In the genomic region with DNA sequence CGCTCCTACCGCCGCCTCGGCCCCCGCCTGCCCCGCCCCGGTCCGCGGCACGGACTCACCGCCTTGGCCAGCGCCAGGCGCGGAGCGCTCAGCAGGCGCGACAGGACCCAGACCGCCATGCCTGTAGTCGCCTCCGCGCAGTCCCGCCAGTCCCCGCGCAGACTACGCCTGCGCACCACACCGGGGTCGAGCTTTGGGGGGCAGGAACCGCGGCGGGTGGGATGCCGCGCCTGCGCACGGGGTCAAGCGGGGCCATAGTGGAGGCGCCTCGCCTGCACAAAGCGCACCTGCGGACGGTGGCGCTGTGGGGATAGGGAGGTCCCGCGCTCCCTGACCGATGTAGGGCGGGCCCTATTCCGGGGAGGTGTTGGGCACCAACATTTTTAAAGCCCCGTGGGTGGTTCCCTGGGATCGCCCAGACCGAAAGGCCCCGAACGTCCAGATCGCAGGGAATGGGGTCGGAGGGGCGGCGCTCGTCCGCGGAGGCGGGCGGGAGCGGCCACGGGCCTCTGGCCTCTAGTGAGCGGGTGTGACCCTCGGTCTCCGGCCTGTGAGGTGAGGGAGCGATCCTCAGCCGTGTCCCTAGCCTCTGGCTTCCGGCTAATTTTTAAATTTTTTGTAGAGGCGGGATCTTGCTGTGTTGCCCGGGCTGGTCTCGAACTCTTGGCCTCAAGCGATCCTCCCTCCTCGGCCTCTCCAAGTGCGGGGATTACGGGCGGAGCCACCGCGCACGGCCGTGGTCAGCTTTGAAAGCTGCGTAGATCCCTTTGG, we compare ENCODE assay signal across 1 cellular context.
A peak's percentile ranks its signal among the peaks of the same experiment; 100 is the strongest.
TF ChIP-seq lines count a peak whose summit lies in the region.

No MANE protein-coding gene starts in this region.

TF ChIP-seq in WTC11, 78 proteins besides CTCF, POLR2A, EP300 and RAD21 (continued from another document and continues in another):
- TF ChIP-seq, protein P1, sequence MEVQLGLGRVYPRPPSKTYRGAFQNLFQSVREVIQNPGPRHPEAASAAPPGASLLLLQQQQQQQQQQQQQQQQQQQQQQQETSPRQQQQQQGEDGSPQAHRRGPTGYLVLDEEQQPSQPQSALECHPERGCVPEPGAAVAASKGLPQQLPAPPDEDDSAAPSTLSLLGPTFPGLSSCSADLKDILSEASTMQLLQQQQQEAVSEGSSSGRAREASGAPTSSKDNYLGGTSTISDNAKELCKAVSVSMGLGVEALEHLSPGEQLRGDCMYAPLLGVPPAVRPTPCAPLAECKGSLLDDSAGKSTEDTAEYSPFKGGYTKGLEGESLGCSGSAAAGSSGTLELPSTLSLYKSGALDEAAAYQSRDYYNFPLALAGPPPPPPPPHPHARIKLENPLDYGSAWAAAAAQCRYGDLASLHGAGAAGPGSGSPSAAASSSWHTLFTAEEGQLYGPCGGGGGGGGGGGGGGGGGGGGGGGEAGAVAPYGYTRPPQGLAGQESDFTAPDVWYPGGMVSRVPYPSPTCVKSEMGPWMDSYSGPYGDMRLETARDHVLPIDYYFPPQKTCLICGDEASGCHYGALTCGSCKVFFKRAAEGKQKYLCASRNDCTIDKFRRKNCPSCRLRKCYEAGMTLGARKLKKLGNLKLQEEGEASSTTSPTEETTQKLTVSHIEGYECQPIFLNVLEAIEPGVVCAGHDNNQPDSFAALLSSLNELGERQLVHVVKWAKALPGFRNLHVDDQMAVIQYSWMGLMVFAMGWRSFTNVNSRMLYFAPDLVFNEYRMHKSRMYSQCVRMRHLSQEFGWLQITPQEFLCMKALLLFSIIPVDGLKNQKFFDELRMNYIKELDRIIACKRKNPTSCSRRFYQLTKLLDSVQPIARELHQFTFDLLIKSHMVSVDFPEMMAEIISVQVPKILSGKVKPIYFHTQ (CRISPR knock-in tag; IDR thresholded peaks at IDR 0.05) = no peak
- TF ChIP-seq ZBTB43 (CRISPR knock-in tag; IDR thresholded peaks at IDR 0.05) = no peak; the same call in 1 of the 2 replicates
- no peak for TF ChIP-seq ZNF423 (CRISPR knock-in tag; IDR thresholded peaks at IDR 0.05)
- no peak for TF ChIP-seq ARID4B (CRISPR knock-in tag; IDR thresholded peaks at IDR 0.05; ENCODE audit: borderline replicate concordance)
- TF ChIP-seq IRF1 (CRISPR knock-in tag; IDR thresholded peaks at IDR 0.05) = no peak
- TF ChIP-seq, protein P2, sequence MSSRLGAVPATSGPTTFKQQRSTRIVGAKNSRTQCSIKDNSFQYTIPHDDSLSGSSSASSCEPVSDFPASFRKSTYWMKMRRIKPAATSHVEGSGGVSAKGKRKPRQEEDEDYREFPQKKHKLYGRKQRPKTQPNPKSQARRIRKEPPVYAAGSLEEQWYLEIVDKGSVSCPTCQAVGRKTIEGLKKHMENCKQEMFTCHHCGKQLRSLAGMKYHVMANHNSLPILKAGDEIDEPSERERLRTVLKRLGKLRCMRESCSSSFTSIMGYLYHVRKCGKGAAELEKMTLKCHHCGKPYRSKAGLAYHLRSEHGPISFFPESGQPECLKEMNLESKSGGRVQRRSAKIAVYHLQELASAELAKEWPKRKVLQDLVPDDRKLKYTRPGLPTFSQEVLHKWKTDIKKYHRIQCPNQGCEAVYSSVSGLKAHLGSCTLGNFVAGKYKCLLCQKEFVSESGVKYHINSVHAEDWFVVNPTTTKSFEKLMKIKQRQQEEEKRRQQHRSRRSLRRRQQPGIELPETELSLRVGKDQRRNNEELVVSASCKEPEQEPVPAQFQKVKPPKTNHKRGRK (CRISPR knock-in tag; IDR thresholded peaks at IDR 0.05; ENCODE audit: borderline replicate concordance) = no peak
- peak; percentile 19; the same call in 1 of the 2 replicates for TF ChIP-seq FOXP1 (CRISPR knock-in tag; IDR thresholded peaks at IDR 0.05; ENCODE audit: borderline replicate concordance)
- no peak for TF ChIP-seq ZNF671 (CRISPR knock-in tag; IDR thresholded peaks at IDR 0.05)
- TF ChIP-seq MLX (CRISPR knock-in tag; IDR thresholded peaks at IDR 0.05) = no peak
- TF ChIP-seq, protein P3, sequence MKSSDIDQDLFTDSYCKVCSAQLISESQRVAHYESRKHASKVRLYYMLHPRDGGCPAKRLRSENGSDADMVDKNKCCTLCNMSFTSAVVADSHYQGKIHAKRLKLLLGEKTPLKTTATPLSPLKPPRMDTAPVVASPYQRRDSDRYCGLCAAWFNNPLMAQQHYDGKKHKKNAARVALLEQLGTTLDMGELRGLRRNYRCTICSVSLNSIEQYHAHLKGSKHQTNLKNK (CRISPR knock-in tag; IDR thresholded peaks at IDR 0.05) = no peak
- TF ChIP-seq ETV6 (CRISPR knock-in tag; IDR thresholded peaks at IDR 0.05) = no peak
- no peak for TF ChIP-seq GRHL2 (CRISPR knock-in tag; IDR thresholded peaks at IDR 0.05; ENCODE audit: insufficient replicate concordance, severe bottlenecking)
- TF ChIP-seq STAT6 (CRISPR knock-in tag; conservative IDR thresholded peaks at IDR 0.05; ENCODE audit: low read depth) = 0 out of 2 replicates have a peak, but pooled peaks have one; percentile 64
- TF ChIP-seq AFF4 (CRISPR knock-in tag; IDR thresholded peaks at IDR 0.05; ENCODE audit: borderline replicate concordance) = no peak
- TF ChIP-seq ZNF396 (CRISPR knock-in tag; IDR thresholded peaks at IDR 0.05; ENCODE audit: borderline replicate concordance) = no peak
- peak; percentile 1; the same call in 1 of the 2 replicates for TF ChIP-seq RELA (CRISPR knock-in tag; IDR thresholded peaks at IDR 0.05; ENCODE audit: borderline replicate concordance)
- no peak for TF ChIP-seq TEAD4 (CRISPR knock-in tag; IDR thresholded peaks at IDR 0.05)
- TF ChIP-seq NR3C1 (CRISPR knock-in tag; conservative IDR thresholded peaks at IDR 0.05; ENCODE audit: low read depth) = no peak
- no peak for TF ChIP-seq EMX1 (CRISPR knock-in tag; IDR thresholded peaks at IDR 0.05)
- no peak for TF ChIP-seq NFE2L1 (CRISPR knock-in tag; IDR thresholded peaks at IDR 0.05)
- TF ChIP-seq, protein P4, sequence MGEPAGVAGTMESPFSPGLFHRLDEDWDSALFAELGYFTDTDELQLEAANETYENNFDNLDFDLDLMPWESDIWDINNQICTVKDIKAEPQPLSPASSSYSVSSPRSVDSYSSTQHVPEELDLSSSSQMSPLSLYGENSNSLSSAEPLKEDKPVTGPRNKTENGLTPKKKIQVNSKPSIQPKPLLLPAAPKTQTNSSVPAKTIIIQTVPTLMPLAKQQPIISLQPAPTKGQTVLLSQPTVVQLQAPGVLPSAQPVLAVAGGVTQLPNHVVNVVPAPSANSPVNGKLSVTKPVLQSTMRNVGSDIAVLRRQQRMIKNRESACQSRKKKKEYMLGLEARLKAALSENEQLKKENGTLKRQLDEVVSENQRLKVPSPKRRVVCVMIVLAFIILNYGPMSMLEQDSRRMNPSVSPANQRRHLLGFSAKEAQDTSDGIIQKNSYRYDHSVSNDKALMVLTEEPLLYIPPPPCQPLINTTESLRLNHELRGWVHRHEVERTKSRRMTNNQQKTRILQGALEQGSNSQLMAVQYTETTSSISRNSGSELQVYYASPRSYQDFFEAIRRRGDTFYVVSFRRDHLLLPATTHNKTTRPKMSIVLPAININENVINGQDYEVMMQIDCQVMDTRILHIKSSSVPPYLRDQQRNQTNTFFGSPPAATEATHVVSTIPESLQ (CRISPR knock-in tag; IDR thresholded peaks at IDR 0.05) = no peak
- no peak for TF ChIP-seq SMAD3 (CRISPR knock-in tag; IDR thresholded peaks at IDR 0.05; ENCODE audit: borderline replicate concordance)
- TF ChIP-seq, protein P5, sequence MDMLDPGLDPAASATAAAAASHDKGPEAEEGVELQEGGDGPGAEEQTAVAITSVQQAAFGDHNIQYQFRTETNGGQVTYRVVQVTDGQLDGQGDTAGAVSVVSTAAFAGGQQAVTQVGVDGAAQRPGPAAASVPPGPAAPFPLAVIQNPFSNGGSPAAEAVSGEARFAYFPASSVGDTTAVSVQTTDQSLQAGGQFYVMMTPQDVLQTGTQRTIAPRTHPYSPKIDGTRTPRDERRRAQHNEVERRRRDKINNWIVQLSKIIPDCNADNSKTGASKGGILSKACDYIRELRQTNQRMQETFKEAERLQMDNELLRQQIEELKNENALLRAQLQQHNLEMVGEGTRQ (CRISPR knock-in tag; IDR thresholded peaks at IDR 0.05) = peak; percentile 42; the same call in 1 of the 2 replicates
